Comparison of ENCODE assay signal across 27 cellular contexts in genomic region chr7:1302936-1303335, GRCh38.
"Had no signal": no experiment of that assay in that cellular context is flagged by ENCODE, and none has a peak within 500 bp of the region (broad histone marks: within the 10 kb centered on the region; RNA-seq: fewer than 3 reads in every experiment).

No MANE protein-coding gene starts in this region.

- H3K4me3 ChIP-seq: cardiac muscle cell, K562 had no signal

- H3K36me3 ChIP-seq: cardiac muscle cell, WERI-Rb-1 had no signal

- FAIRE-seq: astrocyte, K562, TTC549 had no signal

- H3K27me3 ChIP-seq: cardiac muscle cell had no signal

- ATAC-seq: activated CD4-positive, alpha-beta T cell treated with anti-CD3 and anti-CD28 coated beads for 36 hours; activated T-helper 17 cell treated with anti-CD3 and anti-CD28 coated beads, Interleukin-2, amount 50 U/mL, for 72 hours; K562; Panc1; T-cell had no signal

- DNase-seq: activated CD4-positive, alpha-beta memory T cell treated with anti-CD3 and anti-CD28 coated beads, Interleukin-2, amount 10 ng/mL, durations not matched to agents 7 days and 5 days; activated CD4-positive, alpha-beta T cell treated with anti-CD3 and anti-CD28 coated beads for 36 hours; activated CD4-positive, alpha-beta T cell treated with anti-CD3 and anti-CD28 coated beads, Interleukin-2, amount 50 U/mL, for 1 hour; activated gamma-delta T cell; activated naive CD4-positive, alpha-beta T cell treated with anti-CD3 and anti-CD28 coated beads for 36 hours; activated T-cell treated with anti-CD3 and anti-CD28 coated beads for 4 hours; activated T-cell treated with anti-CD3 and anti-CD28 coated beads, Interleukin-2, amount 50 U/mL, for 48 hours; amygdala; NCI-H1694 treated with DMSO at 0.1 percent for 48 hours; NCI-H2029 treated with DMSO at 0.1 percent for 48 hours; NCI-H345; NCI-H510A; NCI-H526 treated with DMSO at 0.1 percent for 48 hours; NK-92 treated with Interleukin-12 subunit alpha and Interleukin-12 subunit beta, amount 100 ng/mL, for 24 hours; OCI-M1; SHP77 treated with DMSO at 0.1 percent for 48 hours; T-cell; T-helper 2 cell; T1000; WERI-Rb-1 had no signal

- H3K27ac ChIP-seq: cardiac muscle cell, RWPE1, WERI-Rb-1 had no signal
